24 cellular contexts compared by ENCODE assay signal in the genomic region with DNA sequence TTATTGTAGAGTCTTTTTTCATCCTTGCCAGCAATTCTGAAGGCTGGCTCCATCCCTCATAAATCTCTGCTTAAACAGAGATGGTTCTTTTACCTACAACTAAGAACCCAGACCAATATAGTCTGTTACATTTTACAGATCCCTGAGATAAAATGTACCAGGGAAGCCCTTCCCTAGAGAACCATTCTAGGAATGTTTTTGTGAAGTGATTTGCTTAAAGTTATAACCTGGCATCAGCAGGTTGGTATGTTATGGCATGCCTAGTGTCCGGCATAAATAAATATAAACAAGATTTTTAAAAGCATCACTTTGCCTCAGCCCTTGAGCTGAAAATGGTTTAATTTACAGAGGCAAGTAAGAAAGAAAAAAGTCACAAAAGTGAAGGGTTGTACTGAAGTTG. TPM values are rescaled to one million over a fixed set of nuclear protein-coding genes. Genes with fewer than 3 reads are reported as not detected.
DNase-seq lines count a peak whose midpoint lies in the region; ATAC-seq and TF ChIP-seq lines count a peak whose summit lies in the region.
"Had no signal": no experiment of that assay in that cellular context is flagged by ENCODE, and none has a peak within 500 bp of the region (broad histone marks: within the 10 kb centered on the region; RNA-seq: fewer than 3 reads in every experiment).

No MANE protein-coding gene starts in this region.

- H3K27ac ChIP-seq in PC-9 (peak overlapping the region; percentile 30; the same call in 1 of the 2 replicates), lower lobe of right lung (peak overlapping the region; percentile 43), stomach smooth muscle (ENCODE audit: low read length) (peak overlapping the region; percentile 7)
- no peak overlapping the region for H3K27ac ChIP-seq in effector memory CD4-positive, alpha-beta T cell (ENCODE audit: insufficient read depth, low read length, poor library complexity, severe bottlenecking)
- H3K27ac ChIP-seq: colonic mucosa, esophagus squamous epithelium, HL-60, tibial artery had no signal

- intact Hi-C loops in PC-9 (cut with micrococcal nuclease; ENCODE audit: unreplicated experiment) (no loop called here), lower lobe of right lung (cut with DNase I) (no loop called here)

- H3K4me3 ChIP-seq in PC-9 (no peak overlapping the region), astrocyte of the spinal cord (ENCODE audit: low read depth, low read length) (no peak overlapping the region), lower lobe of right lung (no peak overlapping the region), stomach smooth muscle (ENCODE audit: low read length in 2 of 2) (no peak overlapping the region)
- no peak overlapping the region for H3K4me3 ChIP-seq in effector memory CD4-positive, alpha-beta T cell (ENCODE audit: insufficient read depth, low read depth, low read length, poor library complexity, severe bottlenecking)
- H3K4me3 ChIP-seq: colonic mucosa, esophagus squamous epithelium, tibial artery had no signal

- H3F3A ChIP-seq in PC-9 (ENCODE audit: insufficient read depth, low read depth): peaks cover 10% of the 10 kb centered on the region; the same call in 1 of the 2 replicates

- no peaks in the 10 kb centered on the region for H3K9me3 ChIP-seq in PC-9 (ENCODE audit: insufficient read depth, low read depth)
- H3K9me3 ChIP-seq in lower lobe of right lung: no peaks in the 10 kb centered on the region
- no peaks in the 10 kb centered on the region for H3K9me3 ChIP-seq in stomach smooth muscle (ENCODE audit: control insufficient read depth in 2 of 2, low read length in 2 of 2)
- H3K9me3 ChIP-seq in effector memory CD4-positive, alpha-beta T cell (ENCODE audit: control insufficient read depth, low read length): no peaks in the 10 kb centered on the region
- H3K9me3 ChIP-seq: colonic mucosa, esophagus squamous epithelium, tibial artery had no signal

- no peak overlapping the region for H2AFZ ChIP-seq in PC-9

- H3K4me1 ChIP-seq in PC-9 (replicated peaks; ENCODE audit: insufficient read depth): peaks cover 33% of the 10 kb centered on the region
- H3K4me1 ChIP-seq in lower lobe of right lung: no peaks in the 10 kb centered on the region
- peaks cover 27% of the 10 kb centered on the region for H3K4me1 ChIP-seq in stomach smooth muscle (ENCODE audit: control insufficient read depth, insufficient read depth, low read length)
- no peaks in the 10 kb centered on the region for H3K4me1 ChIP-seq in effector memory CD4-positive, alpha-beta T cell (ENCODE audit: control insufficient read depth, insufficient read depth, low read length, poor library complexity, severe bottlenecking)
- H3K4me1 ChIP-seq: colonic mucosa, esophagus squamous epithelium had no signal

- TF ChIP-seq CTCF in PC-9 (conservative IDR thresholded peaks at IDR 0.05) (no peak), astrocyte of the spinal cord (IDR thresholded peaks at IDR 0.05; ENCODE audit: low read depth, low read length) (no peak), lower lobe of right lung (IDR thresholded peaks at IDR 0.05) (no peak)

- peak overlapping the region; percentile 24; the same call in 1 of the 2 replicates for H3K4me2 ChIP-seq in PC-9

- H4K20me1 ChIP-seq in PC-9 (ENCODE audit: insufficient read depth): no peaks in the 10 kb centered on the region

- no peak overlapping the region for H3K9ac ChIP-seq in stomach smooth muscle (ENCODE audit: low read length in 2 of 2)

- CTCF ChIA-PET in PC-9 (lab: Charles Lee): no interaction called here

- in situ Hi-C loops in astrocyte of the spinal cord (cut with HindIII; ENCODE audit: low sequenced_read_pairs): no loop called here

- DNase-seq in PC-9: peak in 1 of 2 experiments; percentile 83
- peak; percentile 9 for DNase-seq in astrocyte of the spinal cord (ENCODE audit: low read depth, low spot score)
- DNase-seq in lower lobe of right lung: no peak
- no peak for DNase-seq in activated CD8-positive, alpha-beta memory T cell treated with anti-CD3 and anti-CD28 coated beads, Interleukin-2, amount 50 U/mL, for 48 hours
- no peak for DNase-seq in effector memory CD4-positive, alpha-beta T cell
- DNase-seq: activated CD4-positive, alpha-beta memory T cell treated with anti-CD3 and anti-CD28 coated beads, Interleukin-2, amount 10 ng/mL, durations not matched to agents 7 days and 5 days; activated effector memory CD4-positive, alpha-beta T cell treated with anti-CD3 and anti-CD28 coated beads, Interleukin-2, amount 50 U/mL, for 16 hours; activated naive CD8-positive, alpha-beta T cell treated with anti-CD3 and anti-CD28 coated beads, Interleukin-2, amount 50 U/mL, for 24 hours; CD8-positive, alpha-beta T cell; colonic mucosa; effector memory CD8-positive, alpha-beta T cell; esophagus squamous epithelium; NCI-H1092 treated with DMSO at 0.1 percent for 48 hours; NCI-H2029 treated with DMSO at 0.1 percent for 48 hours; NCI-H345; NCI-H774; Right ventricle myocardium superior; small intestine; stimulated activated naive CD4-positive, alpha-beta T cell; tibial artery had no signal

- H3K27me3 ChIP-seq in PC-9 (ENCODE audit: insufficient read depth, low read depth): no peaks in the 10 kb centered on the region
- no peaks in the 10 kb centered on the region for H3K27me3 ChIP-seq in lower lobe of right lung (ENCODE audit: low read depth)
- H3K27me3 ChIP-seq in stomach smooth muscle (ENCODE audit: control insufficient read depth in 1 of 2, insufficient read depth in 2 of 2, low read length in 2 of 2): no peaks in the 10 kb centered on the region
- H3K27me3 ChIP-seq in effector memory CD4-positive, alpha-beta T cell (replicated peaks; ENCODE audit: control insufficient read depth, insufficient read depth, low read length, poor library complexity, severe bottlenecking): no peaks in the 10 kb centered on the region
- H3K27me3 ChIP-seq: colonic mucosa, esophagus squamous epithelium had no signal

- BruUV-seq in PC-9 (replicated peaks; lab: Mats Ljungman, UMichigan): no TSS peak

- POLR2A ChIA-PET in PC-9 (lab: Charles Lee; ENCODE audit: unreplicated experiment): interaction anchor here (0.6 to 0.7 kb wide), 7 partner anchors 8 to 735 kb away, joined by 3 to 6 read pairs (median 4); no protein-coding TSS in a partner anchor

- H3K36me3 ChIP-seq in PC-9 (ENCODE audit: low read depth) (no peaks in the 10 kb centered on the region), lower lobe of right lung (no peaks in the 10 kb centered on the region), stomach smooth muscle (ENCODE audit: control insufficient read depth in 2 of 2, insufficient read depth in 2 of 2, low read length in 2 of 2) (no peaks in the 10 kb centered on the region)
- no peaks in the 10 kb centered on the region for H3K36me3 ChIP-seq in effector memory CD4-positive, alpha-beta T cell (ENCODE audit: control insufficient read depth, insufficient read depth, low read length)
- H3K36me3 ChIP-seq: colonic mucosa, esophagus squamous epithelium, tibial artery had no signal

- ATAC-seq in lower lobe of right lung (peak; percentile 62 to 84), GM18520 (IDR thresholded peaks at IDR 0.05; ENCODE audit: unreplicated experiment) (no peak)
- ATAC-seq: activated naive CD8-positive, alpha-beta T cell treated with anti-CD3 and anti-CD28 coated beads, Interleukin-2, amount 50 U/mL, for 24 hours; CD8-positive, alpha-beta T cell; effector memory CD8-positive, alpha-beta T cell; HepG2 had no signal

- no peaks in the 10 kb centered on the region for H3K9me2 ChIP-seq in PC-9 (ENCODE audit: insufficient read depth)

- H3K79me2 ChIP-seq in PC-9 (ENCODE audit: low read depth): no peaks in the 10 kb centered on the region

RNA-seq across cellular contexts. Expression of gene NPAS2, which starts 18.5 kb away (rescaled TPM):
- total RNA-seq in PC-9 (2021) (38.3 and 41.2 TPM in 2 replicates), lower lobe of right lung (10.1 TPM)
